ENCODE assay signal across 17 cellular contexts in genomic region chr18:12032786-12033642, GRCh38. TPM values are rescaled to one million over a fixed set of nuclear protein-coding genes. Genes with fewer than 3 reads are reported as not detected.
DNase-seq lines count a peak whose midpoint lies in the region; ATAC-seq, FAIRE-seq and TF ChIP-seq lines count a peak whose summit lies in the region.
"Had no signal": no experiment of that assay in that cellular context is flagged by ENCODE, and none has a peak within 500 bp of the region (broad histone marks: within the 10 kb centered on the region; RNA-seq: fewer than 3 reads in every experiment).

No MANE protein-coding gene starts in this region.

- H3K27me3 Mint-ChIP-seq in dendritic cell treated with granulocyte-macrophage colony-stimulating factor and Interleukin-4, amounts not matched to agents 40 ng/mL and 50 ng/mL, for 4 days, result peaks cover 8% of the 10 kb centered on the region
- H3K27me3 Mint-ChIP-seq in natural killer cell (ENCODE audit: low read depth in 2 of 2), result no peaks in the 10 kb centered on the region

- FAIRE-seq in A549 (lab: Jason Lieb, UNC) (no peak), GM12892 (lab: Jason Lieb, UNC) (no peak)
- FAIRE-seq: bronchial epithelial cell had no signal

- H3K36me3 ChIP-seq in spleen, result peaks cover 0 to 59% (median 6%) of the 10 kb centered on the region in 6 donors

- no peak overlapping the region for H3K4me3 Mint-ChIP-seq in dendritic cell treated with granulocyte-macrophage colony-stimulating factor and Interleukin-4, amounts not matched to agents 40 ng/mL and 50 ng/mL, for 4 days
- no peak overlapping the region for H3K4me3 Mint-ChIP-seq in natural killer cell
- H3K4me3 Mint-ChIP-seq: naive B cell, T-cell had no signal

- no peaks in the 10 kb centered on the region for H3K9me3 Mint-ChIP-seq in dendritic cell treated with granulocyte-macrophage colony-stimulating factor and Interleukin-4, amounts not matched to agents 40 ng/mL and 50 ng/mL, for 4 days
- H3K9me3 Mint-ChIP-seq in natural killer cell, result no peaks in the 10 kb centered on the region
- H3K9me3 Mint-ChIP-seq: naive B cell, T-cell had no signal

- ATAC-seq in A549 (no peak), natural killer cell (no peak)
- ATAC-seq: esophagus mucosa, T-cell had no signal

- H3K36me3 Mint-ChIP-seq in dendritic cell treated with granulocyte-macrophage colony-stimulating factor and Interleukin-4, amounts not matched to agents 40 ng/mL and 50 ng/mL, for 4 days (ENCODE audit: low read depth), result peaks cover 44% of the 10 kb centered on the region
- H3K36me3 Mint-ChIP-seq in natural killer cell, result no peaks in the 10 kb centered on the region

- TF ChIP-seq POLR2A in A549 (IDR thresholded peaks at IDR 0.05; ENCODE audit: low read length) (no peak), GM12892 (IDR thresholded peaks at IDR 0.05; ENCODE audit: low read depth, low read length) (no peak), spleen (IDR thresholded peaks at IDR 0.05) (no peak)

- peak overlapping the region; percentile 21 for H3K27ac Mint-ChIP-seq in dendritic cell treated with granulocyte-macrophage colony-stimulating factor and Interleukin-4, amounts not matched to agents 40 ng/mL and 50 ng/mL, for 4 days
- H3K27ac Mint-ChIP-seq in natural killer cell, result no peak overlapping the region
- H3K27ac Mint-ChIP-seq: naive B cell, T-cell had no signal

- H3K4me2 ChIP-seq in A549, result no peak overlapping the region

- H3K9me3 ChIP-seq in A549 (no peaks in the 10 kb centered on the region), spleen (no peaks in the 10 kb centered on the region)
- H3K9me3 ChIP-seq: upper lobe of left lung had no signal

- peaks cover 30% of the 10 kb centered on the region for H3K4me1 Mint-ChIP-seq in dendritic cell treated with granulocyte-macrophage colony-stimulating factor and Interleukin-4, amounts not matched to agents 40 ng/mL and 50 ng/mL, for 4 days (ENCODE audit: low read depth)
- no peaks in the 10 kb centered on the region for H3K4me1 Mint-ChIP-seq in natural killer cell

- no peak for TF ChIP-seq CTCF in A549 (IDR thresholded peaks at IDR 0.05)
- no peak for TF ChIP-seq CTCF in spleen (IDR thresholded peaks at IDR 0.05 in 8 of 11, conservative IDR thresholded peaks at IDR 0.05 in 3 of 11)
- TF ChIP-seq CTCF in natural killer cell (IDR thresholded peaks at IDR 0.05), result no peak

- H3K4me3 ChIP-seq in A549 (no peak overlapping the region), spleen (no peak overlapping the region)
- H3K4me3 ChIP-seq: upper lobe of left lung had no signal

- H3K27ac ChIP-seq in A549 (no peak overlapping the region), spleen (no peak overlapping the region)
- H3K27ac ChIP-seq: upper lobe of left lung had no signal

- intact Hi-C loops in dendritic cell treated with granulocyte-macrophage colony-stimulating factor and Interleukin-4, amounts not matched to agents 40 ng/mL and 50 ng/mL, for 4 days (cut with micrococcal nuclease), result no loop called here
- intact Hi-C loops in spleen (cut with DNase I; ENCODE audit: low total_unique reads), result no loop called here
- intact Hi-C loops in natural killer cell (cut with micrococcal nuclease), result no loop called here

- DNase-seq in A549 (ENCODE audit: low read depth in 1 of 2, low spot score in 1 of 2) (no peak), HT1080 (ENCODE audit: low read depth) (peak; percentile 31), myocyte (ENCODE audit: low read depth) (peak; percentile 66), GM12892 (ENCODE audit: insufficient read length) (no peak), spleen (no peak), natural killer cell (no peak)
- DNase-seq in stimulated activated naive CD4-positive, alpha-beta T cell treated with Interleukin-2 at 50 U/mL for 16 hours (lab: John Stamatoyannopoulos, UW), result no peak
- DNase-seq: ACHN; activated CD4-positive, alpha-beta T cell treated with anti-CD3 and anti-CD28 coated beads, Interleukin-2, amount 50 U/mL, for 1 hour; islet precursor cell; MM.1S; naive B cell; T-cell; upper lobe of left lung had no signal

- WGBS in A549 (ENCODE audit: missing lambda C conversion rate), result 91% methylated on average over 11 of the region's 11 CpGs
- WGBS in spleen, 5 donors, result 89 to 97% (median 94%) methylated on average over 11 of the region's 11 CpGs

- peaks cover 0 to 3% (median 0%) of the 10 kb centered on the region in 7 donors for H3K27me3 ChIP-seq in spleen (replicated peaks in 1 of 7)
- H3K27me3 ChIP-seq: upper lobe of left lung had no signal

- POLR2A ChIA-PET in A549 (lab: Yijun Ruan, JAX), result no interaction called here

- no peak for TF ChIP-seq RAD21 in A549 (conservative IDR thresholded peaks at IDR 0.05 in 1 of 2, IDR thresholded peaks at IDR 0.05 in 1 of 2)

- CTCF ChIA-PET in A549 (lab: Yijun Ruan, JAX), result interaction anchor here (1.2 to 3.3 kb wide), 2 partner anchors 38 to 96 kb away, joined by 4 to 14 read pairs (median 5); no protein-coding TSS in a partner anchor

- H3K4me1 ChIP-seq in A549, result no peaks in the 10 kb centered on the region
- H3K4me1 ChIP-seq in spleen, result peaks cover under 1 to 17% (median 3%) of the 10 kb centered on the region in 6 donors

- no peak for TF ChIP-seq EP300 in A549 (IDR thresholded peaks at IDR 0.05)

TF ChIP-seq in A549, 52 proteins besides CTCF, POLR2A, EP300 and RAD21:
- TF ChIP-seq RCOR1 (IDR thresholded peaks at IDR 0.05; ENCODE audit: low read depth, low read length), result no peak
- no peak for TF ChIP-seq RFX5 (IDR thresholded peaks at IDR 0.05)
- no peak for TF ChIP-seq FOSL2 (IDR thresholded peaks at IDR 0.05)
- peak; percentile 53; the same call in 1 of the 2 replicates for TF ChIP-seq FOSL2 (CRISPR knock-in tag; IDR thresholded peaks at IDR 0.05)
- no peak for TF ChIP-seq EHMT2 (IDR thresholded peaks at IDR 0.05; ENCODE audit: low read depth)
- no peak for TF ChIP-seq KDM5A (IDR thresholded peaks at IDR 0.05)
- no peak for TF ChIP-seq SREBF2 (IDR thresholded peaks at IDR 0.05)

RNA-seq across cellular contexts. Expression of gene IMPA2, which starts 51.7 kb away (rescaled TPM):
- 35.1 and 41.0 TPM in 2 replicates for polyA plus RNA-seq in A549 (2011; rRNA removed)
- 59.4 and 75.6 TPM in 2 replicates for polyA plus RNA-seq in A549 (2012; cell fraction: cytosol; rRNA removed)
- 72.3 and 88.3 TPM in 2 replicates for polyA plus RNA-seq in A549 (2012; cell fraction: nucleus; rRNA removed)
- polyA plus RNA-seq in A549 (2017; fragmentation: RNase III; extraction: RNeasy Plus Mini Kit Qiagen cat#74134 plus additional on column Dnase treatment), result 50.9 to 75.6 TPM (median 65.3 TPM) in 3 replicates
- 30.7 and 42.3 TPM in 2 replicates for polyA minus RNA-seq in A549 (2011; rRNA and poly(A)+ RNA removed)
- total RNA-seq in HT1080 (2014; rRNA removed; shearing (Covaris generic)), result 0.93 and 3.2 TPM in 2 replicates
- polyA plus RNA-seq in HT1080 (2015; cell fraction: cytosol; rRNA removed), result 4.3 and 6.1 TPM in 2 replicates
- polyA plus RNA-seq in HT1080 (2015; cell fraction: nucleus; rRNA removed), result 3.0 and 4.9 TPM in 2 replicates
- total RNA-seq in myocyte, result 17.8 and 36.9 TPM in 2 replicates
- 14.4 TPM for polyA plus RNA-seq in myocyte (2012)
- 12.7 TPM for polyA plus RNA-seq in GM12892 (2012; ENCODE audit: missing spikeins)
- total RNA-seq in spleen, result 10 to 100 TPM; 16.6 to 60.7 (median 44.4) TPM
- 10 to 100 TPM; 11.1 to 27.7 (median 16.4) TPM for polyA plus RNA-seq in spleen
- 1 to 10 TPM; 2.7 to 6.6 (median 3.6) TPM for total RNA-seq in natural killer cell

Comparison
In these comparisons a context has a peak if more than half of its experiments do, and no peak if none do; other contexts are left out.
1. DNase-seq: peak in HT1080 (single experiment) and myocyte (single experiment); none in A549 (0 of 2), GM12892 (single experiment), stimulated activated naive CD4-positive, alpha-beta T cell treated with Interleukin-2 at 50 U/mL for 16 hours (single experiment), spleen (single experiment) and natural killer cell (single experiment).